In the genomic region with DNA sequence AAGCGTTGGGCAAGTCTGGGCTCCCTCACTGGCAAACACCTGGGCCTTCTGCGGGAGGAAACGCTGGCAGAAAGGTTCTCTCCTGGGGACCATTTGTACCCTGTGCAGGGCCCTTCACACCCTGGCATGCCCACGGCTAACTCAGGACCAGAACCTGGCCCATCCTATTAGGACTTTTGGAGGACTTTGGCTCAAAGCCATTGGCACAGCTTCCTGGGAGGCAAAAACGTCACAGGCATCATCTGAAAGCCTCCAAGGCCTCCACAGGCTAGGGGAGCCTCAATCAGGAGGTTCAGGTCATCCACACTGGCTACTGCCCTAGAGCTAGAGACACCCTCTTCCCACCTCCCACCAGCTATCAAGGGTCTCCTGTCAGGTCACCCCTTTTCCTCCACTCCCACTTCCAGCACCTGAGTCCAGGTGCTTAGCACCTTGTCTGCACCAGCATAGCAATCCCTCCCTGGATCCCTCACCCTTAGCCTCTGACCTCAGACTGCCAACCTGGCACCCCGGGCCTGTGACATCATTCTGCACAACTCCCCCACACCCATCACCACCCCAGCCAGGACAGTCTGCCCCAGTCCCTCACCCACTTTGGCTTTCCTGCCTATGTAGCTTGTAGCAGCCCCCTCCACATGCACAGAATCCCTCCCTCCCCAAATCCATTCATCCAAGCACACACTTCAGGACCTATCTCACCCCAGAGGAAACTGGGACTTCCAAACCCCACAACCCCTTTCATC, we compare ENCODE assay signal across 8 cellular contexts. TPM values are rescaled to one million over a fixed set of nuclear protein-coding genes. Genes with fewer than 3 reads are reported as not detected.
DNase-seq lines count a peak whose midpoint lies in the region; ATAC-seq and TF ChIP-seq lines count a peak whose summit lies in the region.

No MANE protein-coding gene starts in this region.

- peak overlapping the region; percentile 69 to 85 for H3K27ac Mint-ChIP-seq in effector memory CD8-positive, alpha-beta T cell
- H3K27ac Mint-ChIP-seq in natural killer cell treated with Interleukin-12 subunit alpha and Interleukin-12 subunit beta and Interleukin-15 and Interleukin-18, amount 100 ng/mL, for 72 hours: peak overlapping the region in 1 of 2 donors; percentile 73

- peak overlapping the region; percentile 85 to 87 for H3K4me3 Mint-ChIP-seq in effector memory CD8-positive, alpha-beta T cell
- H3K4me3 Mint-ChIP-seq in natural killer cell treated with Interleukin-12 subunit alpha and Interleukin-12 subunit beta and Interleukin-15 and Interleukin-18, amount 100 ng/mL, for 72 hours: peak overlapping the region; percentile 74

- H3K4me1 Mint-ChIP-seq in effector memory CD8-positive, alpha-beta T cell (ENCODE audit: low read depth in 2 of 2): peaks cover 4 to 24% of the 10 kb centered on the region in 2 donors
- H3K4me1 Mint-ChIP-seq in natural killer cell treated with Interleukin-12 subunit alpha and Interleukin-12 subunit beta and Interleukin-15 and Interleukin-18, amount 100 ng/mL, for 72 hours (ENCODE audit: low read depth in 2 of 2): peaks cover 0 to 14% of the 10 kb centered on the region in 2 donors

- peaks cover 0 to 13% of the 10 kb centered on the region in 2 donors for H3K27me3 Mint-ChIP-seq in effector memory CD8-positive, alpha-beta T cell
- no peaks in the 10 kb centered on the region for H3K27me3 Mint-ChIP-seq in natural killer cell treated with Interleukin-12 subunit alpha and Interleukin-12 subunit beta and Interleukin-15 and Interleukin-18, amount 100 ng/mL, for 72 hours

- TF ChIP-seq CTCF in AG04449 (IDR thresholded peaks at IDR 0.05; ENCODE audit: insufficient read depth, low read length, missing control alignments): no peak

- POLR2A ChIA-PET in AG04449 (lab: Yijun Ruan, JAX): no interaction called here

- CTCF ChIA-PET in AG04449 (lab: Yijun Ruan, JAX): interaction anchor here (0.6 to 17.0 kb wide), 6 partner anchors 9 to 238 kb away, joined by 3 to 948 read pairs (median 11); partner anchors contain the start of genes CCDC51 and TMA7

- H3K4me3 ChIP-seq in AG04449 (ENCODE audit: low read depth, low read length): peak overlapping the region; percentile 68

- H3K36me3 Mint-ChIP-seq in effector memory CD8-positive, alpha-beta T cell (ENCODE audit: insufficient read depth): peaks cover 12% of the 10 kb centered on the region
- no peaks in the 10 kb centered on the region for H3K36me3 Mint-ChIP-seq in natural killer cell treated with Interleukin-12 subunit alpha and Interleukin-12 subunit beta and Interleukin-15 and Interleukin-18, amount 100 ng/mL, for 72 hours

- H3K9me3 Mint-ChIP-seq in effector memory CD8-positive, alpha-beta T cell: no peaks in the 10 kb centered on the region
- no peaks in the 10 kb centered on the region for H3K9me3 Mint-ChIP-seq in natural killer cell treated with Interleukin-12 subunit alpha and Interleukin-12 subunit beta and Interleukin-15 and Interleukin-18, amount 100 ng/mL, for 72 hours

- no peak for DNase-seq in AG04449 (ENCODE audit: low read depth, low spot score)
- peak; percentile 41 for DNase-seq in NCI-H2029 treated with DMSO at 0.1 percent for 48 hours (lab: John Stamatoyannopoulos, UW)
- DNase-seq in effector memory CD8-positive, alpha-beta T cell: no peak
- DNase-seq in natural killer cell treated with Interleukin-12 subunit alpha and Interleukin-12 subunit beta and Interleukin-15 and Interleukin-18, amount 100 ng/mL, for 72 hours (ENCODE audit: low spot score): no peak
- no peak for DNase-seq in NCI-H748 (lab: John Stamatoyannopoulos, UW; ENCODE audit: unreplicated experiment)

- ATAC-seq in effector memory CD8-positive, alpha-beta T cell (replicated peaks): no peak
- no peak for ATAC-seq in natural killer cell treated with Interleukin-12 subunit alpha and Interleukin-12 subunit beta and Interleukin-15 and Interleukin-18, amount 100 ng/mL, for 72 hours
- no peak for ATAC-seq in HG02884 (IDR thresholded peaks at IDR 0.05; ENCODE audit: unreplicated experiment)
- no peak for ATAC-seq in HG03520 (IDR thresholded peaks at IDR 0.05; ENCODE audit: unreplicated experiment)
- ATAC-seq in HG02852 (IDR thresholded peaks at IDR 0.05; ENCODE audit: unreplicated experiment): no peak

RNA-seq across cellular contexts. Expression of gene PLXNB1, which starts 0.6 kb away (rescaled TPM):
- 1 to 10 TPM; 5.9 to 9.6 TPM for total RNA-seq in natural killer cell treated with Interleukin-12 subunit alpha and Interleukin-12 subunit beta and Interleukin-15 and Interleukin-18, amount 100 ng/mL, for 72 hours

RNA-seq across cellular contexts. Expression of gene CCDC51, which starts 9.4 kb away (rescaled TPM):
- 10 to 100 TPM; 13.0 to 23.3 TPM for total RNA-seq in natural killer cell treated with Interleukin-12 subunit alpha and Interleukin-12 subunit beta and Interleukin-15 and Interleukin-18, amount 100 ng/mL, for 72 hours

RNA-seq across cellular contexts. Expression of gene TMA7, which starts 9.5 kb away (rescaled TPM):
- 100 to 1,000 TPM; 202 to 217 TPM for total RNA-seq in natural killer cell treated with Interleukin-12 subunit alpha and Interleukin-12 subunit beta and Interleukin-15 and Interleukin-18, amount 100 ng/mL, for 72 hours

RNA-seq across cellular contexts. Expression of gene ATRIP, which starts 16.0 kb away (rescaled TPM):
- 10 to 100 TPM; 14.0 to 26.2 TPM for total RNA-seq in natural killer cell treated with Interleukin-12 subunit alpha and Interleukin-12 subunit beta and Interleukin-15 and Interleukin-18, amount 100 ng/mL, for 72 hours

RNA-seq across cellular contexts. Expression of gene FBXW12, which starts 58.5 kb away (rescaled TPM):
- not detected for total RNA-seq in natural killer cell treated with Interleukin-12 subunit alpha and Interleukin-12 subunit beta and Interleukin-15 and Interleukin-18, amount 100 ng/mL, for 72 hours
